In the genomic region with DNA sequence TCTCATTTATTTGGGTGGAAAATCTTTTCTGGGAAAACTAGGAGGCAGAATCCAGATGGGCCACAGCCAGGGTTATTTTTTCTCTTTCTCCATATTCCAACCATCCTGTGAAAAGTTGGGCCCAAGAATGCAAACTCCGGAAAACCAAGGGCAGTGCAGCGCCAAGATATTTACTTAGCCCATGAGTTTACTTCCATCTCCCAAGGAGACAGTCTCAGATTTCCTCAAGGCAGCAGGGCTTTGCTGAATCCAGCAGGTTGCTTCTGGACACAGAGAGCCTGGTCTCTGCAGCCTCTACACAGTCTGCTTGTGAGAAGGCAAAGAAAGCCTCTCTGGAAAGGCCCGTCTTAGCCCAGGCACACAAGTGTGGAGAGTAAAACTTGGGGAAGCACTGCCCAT, we compare ENCODE assay signal across 1 cellular context.
TF ChIP-seq lines count a peak whose summit lies in the region.

No MANE protein-coding gene starts in this region.

TF ChIP-seq in HepG2, 621 proteins besides CTCF, POLR2A, EP300 and RAD21:
- TF ChIP-seq, protein P1, sequence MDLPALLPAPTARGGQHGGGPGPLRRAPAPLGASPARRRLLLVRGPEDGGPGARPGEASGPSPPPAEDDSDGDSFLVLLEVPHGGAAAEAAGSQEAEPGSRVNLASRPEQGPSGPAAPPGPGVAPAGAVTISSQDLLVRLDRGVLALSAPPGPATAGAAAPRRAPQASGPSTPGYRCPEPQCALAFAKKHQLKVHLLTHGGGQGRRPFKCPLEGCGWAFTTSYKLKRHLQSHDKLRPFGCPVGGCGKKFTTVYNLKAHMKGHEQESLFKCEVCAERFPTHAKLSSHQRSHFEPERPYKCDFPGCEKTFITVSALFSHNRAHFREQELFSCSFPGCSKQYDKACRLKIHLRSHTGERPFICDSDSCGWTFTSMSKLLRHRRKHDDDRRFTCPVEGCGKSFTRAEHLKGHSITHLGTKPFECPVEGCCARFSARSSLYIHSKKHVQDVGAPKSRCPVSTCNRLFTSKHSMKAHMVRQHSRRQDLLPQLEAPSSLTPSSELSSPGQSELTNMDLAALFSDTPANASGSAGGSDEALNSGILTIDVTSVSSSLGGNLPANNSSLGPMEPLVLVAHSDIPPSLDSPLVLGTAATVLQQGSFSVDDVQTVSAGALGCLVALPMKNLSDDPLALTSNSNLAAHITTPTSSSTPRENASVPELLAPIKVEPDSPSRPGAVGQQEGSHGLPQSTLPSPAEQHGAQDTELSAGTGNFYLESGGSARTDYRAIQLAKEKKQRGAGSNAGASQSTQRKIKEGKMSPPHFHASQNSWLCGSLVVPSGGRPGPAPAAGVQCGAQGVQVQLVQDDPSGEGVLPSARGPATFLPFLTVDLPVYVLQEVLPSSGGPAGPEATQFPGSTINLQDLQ (CRISPR knock-in tag; IDR thresholded peaks at IDR 0.05) = no peak
- no peak for TF ChIP-seq BORCS8-MEF2B (CRISPR knock-in tag; IDR thresholded peaks at IDR 0.05)
- 0 out of 2 replicates have a peak, but pooled peaks have one; percentile 11 for TF ChIP-seq ZNF572 (CRISPR knock-in tag; IDR thresholded peaks at IDR 0.05)
- TF ChIP-seq ZC3H4 (CRISPR knock-in tag; IDR thresholded peaks at IDR 0.05; ENCODE audit: borderline replicate concordance) = no peak
- TF ChIP-seq, protein P2, sequence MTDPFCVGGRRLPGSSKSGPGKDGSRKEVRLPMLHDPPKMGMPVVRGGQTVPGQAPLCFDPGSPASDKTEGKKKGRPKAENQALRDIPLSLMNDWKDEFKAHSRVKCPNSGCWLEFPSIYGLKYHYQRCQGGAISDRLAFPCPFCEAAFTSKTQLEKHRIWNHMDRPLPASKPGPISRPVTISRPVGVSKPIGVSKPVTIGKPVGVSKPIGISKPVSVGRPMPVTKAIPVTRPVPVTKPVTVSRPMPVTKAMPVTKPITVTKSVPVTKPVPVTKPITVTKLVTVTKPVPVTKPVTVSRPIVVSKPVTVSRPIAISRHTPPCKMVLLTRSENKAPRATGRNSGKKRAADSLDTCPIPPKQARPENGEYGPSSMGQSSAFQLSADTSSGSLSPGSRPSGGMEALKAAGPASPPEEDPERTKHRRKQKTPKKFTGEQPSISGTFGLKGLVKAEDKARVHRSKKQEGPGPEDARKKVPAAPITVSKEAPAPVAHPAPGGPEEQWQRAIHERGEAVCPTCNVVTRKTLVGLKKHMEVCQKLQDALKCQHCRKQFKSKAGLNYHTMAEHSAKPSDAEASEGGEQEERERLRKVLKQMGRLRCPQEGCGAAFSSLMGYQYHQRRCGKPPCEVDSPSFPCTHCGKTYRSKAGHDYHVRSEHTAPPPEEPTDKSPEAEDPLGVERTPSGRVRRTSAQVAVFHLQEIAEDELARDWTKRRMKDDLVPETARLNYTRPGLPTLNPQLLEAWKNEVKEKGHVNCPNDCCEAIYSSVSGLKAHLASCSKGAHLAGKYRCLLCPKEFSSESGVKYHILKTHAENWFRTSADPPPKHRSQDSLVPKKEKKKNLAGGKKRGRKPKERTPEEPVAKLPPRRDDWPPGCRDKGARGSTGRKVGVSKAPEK (CRISPR knock-in tag; IDR thresholded peaks at IDR 0.05; ENCODE audit: borderline replicate concordance) = 0 out of 2 replicates have a peak, but pooled peaks have one; percentile 6
- TF ChIP-seq U2AF2 (IDR thresholded peaks at IDR 0.05; ENCODE audit: low read depth, low read length) = no peak
